In genomic region chr22:44276041-44276440, GRCh38 we compare ENCODE assay signal across 27 cellular contexts. TPM values are rescaled to one million over a fixed set of nuclear protein-coding genes. Genes with fewer than 3 reads are reported as not detected.
"Had no signal": no experiment of that assay in that cellular context is flagged by ENCODE, and none has a peak within 500 bp of the region (broad histone marks: within the 10 kb centered on the region; RNA-seq: fewer than 3 reads in every experiment).

No MANE protein-coding gene starts in this region.

- H3K9me3 ChIP-seq: ascending aorta, heart left ventricle, ovary, psoas muscle, testis, transverse colon, uterus had no signal

- H3K36me3 ChIP-seq: ascending aorta, heart left ventricle, ovary, transverse colon, uterus, WERI-Rb-1 had no signal

- H3K4me3 ChIP-seq: ascending aorta, heart left ventricle, ovary, psoas muscle, testis, transverse colon, uterus had no signal

- DNase-seq: activated CD4-positive, alpha-beta T cell treated with anti-CD3 and anti-CD28 coated beads for 48 hours; activated CD4-positive, alpha-beta T cell treated with anti-CD3 and anti-CD28 coated beads, Interleukin-2, amount 50 U/mL, for 48 hours; activated CD8-positive, alpha-beta memory T cell treated with anti-CD3 and anti-CD28 coated beads for 24 hours; activated CD8-positive, alpha-beta memory T cell treated with anti-CD3 and anti-CD28 coated beads, Interleukin-2, amount 50 U/mL, for 4 hours; activated effector memory CD4-positive, alpha-beta T cell treated with anti-CD3 and anti-CD28 coated beads, Interleukin-2, amount 50 U/mL, for 16 hours; activated naive CD4-positive, alpha-beta T cell treated with anti-CD3 and anti-CD28 coated beads for 36 hours; activated naive CD8-positive, alpha-beta T cell treated with anti-CD3 and anti-CD28 coated beads, Interleukin-2, amount 10 ng/mL, durations not matched to agents 7 days and 5 days; activated T-cell treated with anti-CD3 and anti-CD28 coated beads, Interleukin-2, amount 50 U/mL, for 1 hour; central memory CD4-positive, alpha-beta T cell; effector CD4-positive, alpha-beta T cell; erythroblast; immature natural killer cell; naive thymus-derived CD4-positive, alpha-beta T cell; stimulated activated naive CD8-positive, alpha-beta T cell treated with anti-CD3 and anti-CD28 coated beads, Interleukin-15, Interleukin-2, amounts not matched to agents 100 U/mL and 50 U/mL, for 24 hours; T-helper 17 cell; T1000; testis; transverse colon; uterus; WERI-Rb-1 had no signal

- H3K27me3 ChIP-seq: ascending aorta, ovary, testis, transverse colon, uterus had no signal

- FAIRE-seq: endometrium had no signal

- H3K27ac ChIP-seq: ascending aorta, heart left ventricle, ovary, psoas muscle, testis, transverse colon, uterus, WERI-Rb-1 had no signal

- ATAC-seq: activated CD4-positive, CD25-positive, alpha-beta regulatory T cell treated with anti-CD3 and anti-CD28 coated beads, Interleukin-2, amount 50 U/mL, for 24 hours; heart left ventricle; naive thymus-derived CD4-positive, alpha-beta T cell; psoas muscle; stimulated activated naive CD8-positive, alpha-beta T cell treated with anti-CD3 and anti-CD28 coated beads, Interleukin-15, Interleukin-2, amounts not matched to agents 100 U/mL and 50 U/mL, for 24 hours; T-helper 17 cell had no signal

- H3K4me1 ChIP-seq: ascending aorta, heart left ventricle, psoas muscle, testis, transverse colon, uterus had no signal

RNA-seq across cellular contexts. Expression of gene SHISAL1, which starts 36.7 kb away (rescaled TPM):
- total RNA-seq: activated naive CD4-positive, alpha-beta T cell treated with anti-CD3 and anti-CD28 coated beads for 36 hours; activated naive CD8-positive, alpha-beta T cell treated with anti-CD3 and anti-CD28 coated beads, Interleukin-2, amount 10 ng/mL, durations not matched to agents 7 days and 5 days; activated T-helper 1 cell treated with anti-CD3 and anti-CD28 coated beads, Interleukin-12 subunit alpha, Interleukin-12 subunit beta, Interleukin-2, Interleukin-4 antibody, amounts not matched to agents 30 ng/mL and 10 ng/mL and 1 ng/mL, durations not matched to agents 14 hours and 24 hours and 36 hours; naive thymus-derived CD4-positive, alpha-beta T cell; T-helper 17 cell had no signal
- polyA plus RNA-seq: immature natural killer cell; naive thymus-derived CD4-positive, alpha-beta T cell had no signal
